Comparison of ENCODE assay signal across 19 cellular contexts in genomic region chr5:106874974-106875373, GRCh38.
"Had no signal": no experiment of that assay in that cellular context is flagged by ENCODE, and none has a peak within 500 bp of the region (broad histone marks: within the 10 kb centered on the region; RNA-seq: fewer than 3 reads in every experiment).

No MANE protein-coding gene starts in this region.

- H3K4me1 ChIP-seq: colonic mucosa, gastrocnemius medialis, neural progenitor cell, prostate gland, right atrium auricular region, sigmoid colon, spleen, tibial nerve, upper lobe of left lung, uterus had no signal

- ATAC-seq: gastrocnemius medialis; stimulated activated memory B cell treated with anti-CD40 and anti-IgM and Interleukin-4, amounts not matched to agents 10 μg/mL and 1 μg/mL and 100 μg/mL, for 72 hours had no signal

- H3K27ac ChIP-seq: colonic mucosa, epithelial cell of prostate, gastrocnemius medialis, neural progenitor cell, prostate gland, right atrium auricular region, sigmoid colon, spleen, thoracic aorta, tibial nerve, upper lobe of left lung, uterus had no signal

- H3K4me3 ChIP-seq: colonic mucosa, gastrocnemius medialis, neural progenitor cell, prostate gland, right atrium auricular region, sigmoid colon, spleen, thoracic aorta, tibial nerve, upper lobe of left lung, uterus had no signal

- H3K27me3 ChIP-seq: colonic mucosa, gastrocnemius medialis, neural progenitor cell, right atrium auricular region, sigmoid colon, spleen, tibial nerve, upper lobe of left lung, uterus had no signal

- DNase-seq: colonic mucosa; effector CD8-positive, alpha-beta T cell; endodermal cell; foreskin fibroblast; gastrocnemius medialis; mesendoderm; naive thymus-derived CD4-positive, alpha-beta T cell; sigmoid colon; stimulated activated CD4-positive, alpha-beta T cell treated with anti-CD3 and anti-CD28 coated beads, Interleukin-4, amount 100 ng/mL, for 4 hours; upper lobe of left lung; uterus had no signal

- H3K36me3 ChIP-seq: colonic mucosa, gastrocnemius medialis, neural progenitor cell, prostate gland, right atrium auricular region, sigmoid colon, spleen, thoracic aorta, tibial nerve, upper lobe of left lung, uterus had no signal

- H2AFZ ChIP-seq: neural progenitor cell had no signal

- H3K4me2 ChIP-seq: neural progenitor cell had no signal

- H3K9ac ChIP-seq: neural progenitor cell had no signal

- H3K9me3 ChIP-seq: colonic mucosa, gastrocnemius medialis, prostate gland, right atrium auricular region, sigmoid colon, thoracic aorta, tibial nerve, uterus had no signal
